16 cellular contexts compared by ENCODE assay signal in the genomic region with DNA sequence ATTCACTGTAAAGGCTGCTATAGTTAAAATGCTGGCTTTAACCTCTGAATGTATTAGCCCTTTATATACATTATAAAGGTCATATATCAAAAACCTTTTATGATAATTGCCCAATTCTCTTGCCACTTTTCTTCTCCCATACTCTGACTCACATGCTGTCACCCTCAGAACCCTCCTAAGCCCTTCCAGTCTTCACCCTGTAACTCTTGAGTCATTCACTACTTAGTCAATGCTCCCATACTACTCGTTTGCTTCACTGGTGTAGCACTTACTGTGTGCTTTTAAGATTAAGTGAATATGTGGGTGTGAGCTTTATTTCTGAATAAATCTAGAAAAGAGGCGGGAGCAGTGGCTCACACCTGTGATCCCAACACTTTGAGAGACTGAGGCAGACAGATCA. TPM values are rescaled to one million over a fixed set of nuclear protein-coding genes. Genes with fewer than 3 reads are reported as not detected.
DNase-seq lines count a peak whose midpoint lies in the region; ATAC-seq, FAIRE-seq and TF ChIP-seq lines count a peak whose summit lies in the region.
"Had no signal": no experiment of that assay in that cellular context is flagged by ENCODE, and none has a peak within 500 bp of the region (broad histone marks: within the 10 kb centered on the region; RNA-seq: fewer than 3 reads in every experiment).

No MANE protein-coding gene starts in this region.

- H3K36me3 ChIP-seq in adipocyte (ENCODE audit: control insufficient read depth, insufficient read depth, low read length, severe bottlenecking) (peaks cover 9% of the 10 kb centered on the region), pancreas (no peaks in the 10 kb centered on the region)
- H3K36me3 ChIP-seq: HAP-1 had no signal

- intact Hi-C loops in Calu3 (cut with micrococcal nuclease; ENCODE audit: unreplicated experiment), result no loop called here
- intact Hi-C loops in pancreas (cut with DNase I), result no loop called here

- DNase-seq in AG10803 (ENCODE audit: low read depth) (peak; percentile 68), H54 (ENCODE audit: insufficient read length, low spot score) (peak; percentile 18), adipocyte (ENCODE audit: low read depth) (peak; percentile 54), iris pigment epithelial cell (ENCODE audit: low read depth) (peak; percentile 89), NCI-H82 (lab: John Stamatoyannopoulos, UW) (no peak), Calu3 (no peak), pancreas (no peak), cerebellum (ENCODE audit: low spot score) (no peak)
- DNase-seq: activated CD8-positive, alpha-beta memory T cell treated with anti-CD3 and anti-CD28 coated beads, Interleukin-2, amount 10 ng/mL, durations not matched to agents 7 days and 5 days; NCI-H2029; retina had no signal

- H3K9me3 ChIP-seq in adipocyte (ENCODE audit: control insufficient read depth, low read length) (peaks cover 7% of the 10 kb centered on the region), pancreas (no peaks in the 10 kb centered on the region)
- H3K9me3 ChIP-seq: HAP-1 had no signal

- H3K36me3 Mint-ChIP-seq in Calu3 (ENCODE audit: insufficient read depth, unreplicated experiment), result no peaks in the 10 kb centered on the region

- no peak overlapping the region for H3K9ac ChIP-seq in adipocyte (ENCODE audit: low read length)

- H3K27ac Mint-ChIP-seq in Calu3 (ENCODE audit: unreplicated experiment), result no peak overlapping the region
- H3K27ac Mint-ChIP-seq: activated CD8-positive, alpha-beta memory T cell treated with anti-CD3 and anti-CD28 coated beads, Interleukin-2, amount 10 ng/mL, durations not matched to agents 7 days and 5 days had no signal

- H3K27me3 ChIP-seq in adipocyte (replicated peaks; ENCODE audit: control insufficient read depth, insufficient read depth, low read length) (no peaks in the 10 kb centered on the region), pancreas (no peaks in the 10 kb centered on the region)
- H3K27me3 ChIP-seq: ascending aorta had no signal

- no peak for TF ChIP-seq POLR2A in H54 (IDR thresholded peaks at IDR 0.05; ENCODE audit: low read depth, low read length)

- no TSS peak for BruUV-seq in Calu3 (replicated peaks; lab: Mats Ljungman, UMichigan)

- ATAC-seq in pancreas, result no peak
- ATAC-seq: activated CD8-positive, alpha-beta memory T cell treated with anti-CD3 and anti-CD28 coated beads, Interleukin-2, amount 10 ng/mL, durations not matched to agents 7 days and 5 days; K562 had no signal

- H3K4me3 ChIP-seq in AG10803 (ENCODE audit: low read length) (no peak overlapping the region), adipocyte (ENCODE audit: low read length) (no peak overlapping the region), pancreas (no peak overlapping the region)
- H3K4me3 ChIP-seq: ascending aorta, HAP-1, K562, thoracic aorta had no signal

- WGBS in pancreas, 2 donors, result 85 to 92% methylated on average over 2 of the region's 2 CpGs

- H3K9me3 Mint-ChIP-seq in Calu3 (ENCODE audit: low read depth, unreplicated experiment), result peaks cover 3% of the 10 kb centered on the region

- CTCF ChIA-PET in Calu3 (lab: Charles Lee), result interaction anchor here (0.6 to 0.7 kb wide), 2 partner anchors 136 to 607 kb away, joined by 4 to 5 read pairs; no protein-coding TSS in a partner anchor

- no peaks in the 10 kb centered on the region for H3K4me1 Mint-ChIP-seq in Calu3 (ENCODE audit: low read depth, unreplicated experiment)
- H3K4me1 Mint-ChIP-seq: activated CD8-positive, alpha-beta memory T cell treated with anti-CD3 and anti-CD28 coated beads, Interleukin-2, amount 10 ng/mL, durations not matched to agents 7 days and 5 days had no signal

- TF ChIP-seq CTCF in AG10803 (conservative IDR thresholded peaks at IDR 0.05; ENCODE audit: low read length) (no peak), Calu3 (IDR thresholded peaks at IDR 0.05; ENCODE audit: unreplicated experiment) (no peak), pancreas (IDR thresholded peaks at IDR 0.05) (no peak)

- H3K4me1 ChIP-seq in adipocyte (ENCODE audit: control insufficient read depth, insufficient read depth, low read length) (peaks cover 29% of the 10 kb centered on the region), pancreas (peaks cover 0 to 9% (median 2%) of the 10 kb centered on the region in 3 donors)
- H3K4me1 ChIP-seq: ascending aorta, HAP-1 had no signal

- FAIRE-seq in H54 (lab: Jason Lieb, UNC) (peak; percentile 52), pancreas (lab: Jason Lieb, UNC) (no peak)
- FAIRE-seq: GM12891, K562 had no signal

- H3K27me3 Mint-ChIP-seq in Calu3 (ENCODE audit: unreplicated experiment), result no peaks in the 10 kb centered on the region
- H3K27me3 Mint-ChIP-seq: activated CD8-positive, alpha-beta memory T cell treated with anti-CD3 and anti-CD28 coated beads, Interleukin-2, amount 10 ng/mL, durations not matched to agents 7 days and 5 days had no signal

- H3K4me3 Mint-ChIP-seq in Calu3 (ENCODE audit: low read depth, unreplicated experiment), result no peak overlapping the region
- H3K4me3 Mint-ChIP-seq: activated CD8-positive, alpha-beta memory T cell treated with anti-CD3 and anti-CD28 coated beads, Interleukin-2, amount 10 ng/mL, durations not matched to agents 7 days and 5 days had no signal

- no peak overlapping the region for H3K27ac ChIP-seq in pancreas
- H3K27ac ChIP-seq: ascending aorta, thoracic aorta had no signal

RNA-seq across cellular contexts. Expression of a gene that starts 37.5 kb away (rescaled TPM):
- total RNA-seq in Calu3 (2022) (7.1 and 8.1 TPM in 2 replicates), pancreas (10 to 100 TPM in 1 of 6 donors, 1 to 10 TPM in 5; 5.4 to 10.5 (median 8.0) TPM), cerebellum (71.0 TPM)
- 10 to 100 TPM in 1 of 2 donors, 1 to 10 TPM in 1; 6.1 to 16.8 TPM for polyA plus RNA-seq in pancreas

Comparison
In these comparisons a context has a peak if more than half of its experiments do, and no peak if none do; other contexts are left out.
1. DNase-seq: peak in AG10803 (single experiment), H54 (single experiment), adipocyte (single experiment) and iris pigment epithelial cell (single experiment); none in NCI-H82 (single experiment), Calu3 (single experiment), pancreas (0 of 6) and cerebellum (single experiment).